Comparison of ENCODE assay signal across 1 cellular context in the genomic region with DNA sequence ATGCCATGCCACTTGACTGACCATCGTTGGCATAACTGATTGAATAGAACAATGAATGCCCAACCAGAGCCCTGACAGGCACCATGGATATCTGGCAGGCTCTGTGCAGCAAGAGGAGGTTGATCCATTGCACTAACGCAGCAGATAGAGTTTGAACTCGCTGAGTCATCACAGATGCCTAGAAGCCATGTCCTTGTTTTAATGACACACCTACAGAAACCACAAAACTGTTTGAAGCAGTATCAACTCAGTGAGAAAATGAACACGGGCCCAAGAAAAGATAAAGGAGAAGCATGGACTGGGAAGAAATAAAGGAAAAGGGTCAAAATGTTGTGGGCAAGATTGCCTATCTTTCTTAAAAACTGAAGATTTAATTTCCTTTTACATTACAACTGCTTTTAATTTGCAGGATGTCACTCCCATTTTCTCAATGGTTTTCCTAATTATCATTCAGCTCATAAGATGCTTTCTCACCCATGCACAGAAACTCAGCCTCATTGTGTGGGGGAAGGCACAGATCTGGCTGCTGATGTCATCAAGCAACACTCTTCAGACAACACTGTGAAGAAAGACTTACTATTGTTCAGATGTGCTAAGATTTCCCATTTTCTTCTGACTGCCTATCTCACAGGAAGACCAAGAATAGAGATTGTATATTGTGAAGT.
TF ChIP-seq lines count a peak whose summit lies in the region.

No MANE protein-coding gene starts in this region.

TF ChIP-seq in SK-N-SH, 30 proteins besides CTCF, POLR2A, EP300 and RAD21 (continued from another document):
- TF ChIP-seq, protein P1, sequence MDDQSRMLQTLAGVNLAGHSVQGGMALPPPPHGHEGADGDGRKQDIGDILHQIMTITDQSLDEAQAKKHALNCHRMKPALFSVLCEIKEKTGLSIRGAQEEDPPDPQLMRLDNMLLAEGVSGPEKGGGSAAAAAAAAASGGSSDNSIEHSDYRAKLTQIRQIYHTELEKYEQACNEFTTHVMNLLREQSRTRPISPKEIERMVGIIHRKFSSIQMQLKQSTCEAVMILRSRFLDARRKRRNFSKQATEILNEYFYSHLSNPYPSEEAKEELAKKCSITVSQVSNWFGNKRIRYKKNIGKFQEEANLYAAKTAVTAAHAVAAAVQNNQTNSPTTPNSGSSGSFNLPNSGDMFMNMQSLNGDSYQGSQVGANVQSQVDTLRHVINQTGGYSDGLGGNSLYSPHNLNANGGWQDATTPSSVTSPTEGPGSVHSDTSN (IDR thresholded peaks at IDR 0.05), result no peak
- TF ChIP-seq USF2 (IDR thresholded peaks at IDR 0.05; ENCODE audit: borderline replicate concordance, low read depth, low read length) (no peak), USF1 (IDR thresholded peaks at IDR 0.05; ENCODE audit: borderline replicate concordance, low read depth) (no peak), EZH2phosphoT487 (IDR thresholded peaks at IDR 0.05; ENCODE audit: borderline replicate concordance, low read depth) (no peak), POLR2AphosphoS5 (IDR thresholded peaks at IDR 0.05; ENCODE audit: low read depth, low read length) (no peak), FOSL2 (IDR thresholded peaks at IDR 0.05; ENCODE audit: borderline replicate concordance, low read depth) (no peak), RXRA (IDR thresholded peaks at IDR 0.05; ENCODE audit: borderline replicate concordance, low read depth) (no peak), CHD2 (IDR thresholded peaks at IDR 0.05; ENCODE audit: low read length, partially characterized antibody) (no peak), NFIC (IDR thresholded peaks at IDR 0.05; ENCODE audit: borderline replicate concordance) (no peak), RCOR1 (IDR thresholded peaks at IDR 0.05; ENCODE audit: low read length) (no peak), NRF1 (IDR thresholded peaks at IDR 0.05; ENCODE audit: low read depth, low read length) (no peak), ELF1 (IDR thresholded peaks at IDR 0.05) (no peak), TCF12 (IDR thresholded peaks at IDR 0.05) (no peak)
- TF ChIP-seq, protein P2, sequence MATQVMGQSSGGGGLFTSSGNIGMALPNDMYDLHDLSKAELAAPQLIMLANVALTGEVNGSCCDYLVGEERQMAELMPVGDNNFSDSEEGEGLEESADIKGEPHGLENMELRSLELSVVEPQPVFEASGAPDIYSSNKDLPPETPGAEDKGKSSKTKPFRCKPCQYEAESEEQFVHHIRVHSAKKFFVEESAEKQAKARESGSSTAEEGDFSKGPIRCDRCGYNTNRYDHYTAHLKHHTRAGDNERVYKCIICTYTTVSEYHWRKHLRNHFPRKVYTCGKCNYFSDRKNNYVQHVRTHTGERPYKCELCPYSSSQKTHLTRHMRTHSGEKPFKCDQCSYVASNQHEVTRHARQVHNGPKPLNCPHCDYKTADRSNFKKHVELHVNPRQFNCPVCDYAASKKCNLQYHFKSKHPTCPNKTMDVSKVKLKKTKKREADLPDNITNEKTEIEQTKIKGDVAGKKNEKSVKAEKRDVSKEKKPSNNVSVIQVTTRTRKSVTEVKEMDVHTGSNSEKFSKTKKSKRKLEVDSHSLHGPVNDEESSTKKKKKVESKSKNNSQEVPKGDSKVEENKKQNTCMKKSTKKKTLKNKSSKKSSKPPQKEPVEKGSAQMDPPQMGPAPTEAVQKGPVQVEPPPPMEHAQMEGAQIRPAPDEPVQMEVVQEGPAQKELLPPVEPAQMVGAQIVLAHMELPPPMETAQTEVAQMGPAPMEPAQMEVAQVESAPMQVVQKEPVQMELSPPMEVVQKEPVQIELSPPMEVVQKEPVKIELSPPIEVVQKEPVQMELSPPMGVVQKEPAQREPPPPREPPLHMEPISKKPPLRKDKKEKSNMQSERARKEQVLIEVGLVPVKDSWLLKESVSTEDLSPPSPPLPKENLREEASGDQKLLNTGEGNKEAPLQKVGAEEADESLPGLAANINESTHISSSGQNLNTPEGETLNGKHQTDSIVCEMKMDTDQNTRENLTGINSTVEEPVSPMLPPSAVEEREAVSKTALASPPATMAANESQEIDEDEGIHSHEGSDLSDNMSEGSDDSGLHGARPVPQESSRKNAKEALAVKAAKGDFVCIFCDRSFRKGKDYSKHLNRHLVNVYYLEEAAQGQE (IDR thresholded peaks at IDR 0.05; ENCODE audit: low read depth, low read length), result no peak
